21 cellular contexts compared by ENCODE assay signal in the genomic region with DNA sequence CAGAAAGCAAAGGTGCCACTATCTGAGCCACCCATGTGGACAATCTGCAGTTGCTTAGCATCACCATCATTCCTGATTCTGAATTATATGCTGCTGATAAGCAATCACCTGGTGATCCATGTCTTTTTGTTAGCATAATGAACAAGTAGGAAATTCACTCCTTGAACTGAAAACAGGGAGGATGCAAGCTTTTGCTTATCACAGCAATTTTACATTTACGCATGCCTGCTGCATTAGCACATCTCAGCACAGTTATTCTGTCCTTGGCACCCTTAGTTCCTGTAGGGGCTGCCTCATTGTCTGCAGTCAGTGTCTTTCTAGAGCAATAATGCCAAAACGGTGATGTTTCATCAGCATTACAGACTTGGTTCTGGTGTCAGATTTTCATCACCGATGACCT.
DNase-seq lines count a peak whose midpoint lies in the region; ATAC-seq, FAIRE-seq and TF ChIP-seq lines count a peak whose summit lies in the region.
"Had no signal": no experiment of that assay in that cellular context is flagged by ENCODE, and none has a peak within 500 bp of the region (broad histone marks: within the 10 kb centered on the region; RNA-seq: fewer than 3 reads in every experiment).

No MANE protein-coding gene starts in this region.

- H3K9ac ChIP-seq in HepG2 (ENCODE audit: insufficient read depth, low read depth, low read length): no peak overlapping the region
- no peak overlapping the region for H3K9ac ChIP-seq in K562 (ENCODE audit: insufficient read depth in 1 of 2, low read depth in 2 of 2, low read length in 2 of 2)
- H3K9ac ChIP-seq in parathyroid adenoma: no peak overlapping the region
- H3K9ac ChIP-seq: BLaER1 had no signal

- DNase-seq in HepG2 (ENCODE audit: low spot score) (no peak), right lobe of liver (no peak), K562 (ENCODE audit: extremely low read depth in 1 of 4, low spot score in 3 of 4) (no peak)
- DNase-seq: ACHN; BE2C; C1 segment of cervical spinal cord; CD4-positive, alpha-beta memory T cell; CD4-positive, CD25-positive, alpha-beta regulatory T cell; CD8-positive, alpha-beta memory T cell; COR-L47; DMS 273 treated with DMSO at 0.1 percent for 48 hours; DMS153; DMS79 treated with DMSO at 0.1 percent for 48 hours; GF-D8 had no signal

- in situ Hi-C loops in HepG2 (cut with HindIII; ENCODE audit: extremely low pct_ligation_motif_present, low pct_unique_long_range_greater_than_20kb) (no loop called here), K562 (cut with MboI) (no loop called here)

- H3K27me3 ChIP-seq in HepG2 (ENCODE audit: control insufficient read depth in 1 of 2, insufficient read depth in 2 of 2, low read length in 2 of 2): no peaks in the 10 kb centered on the region
- H3K27me3 ChIP-seq in right lobe of liver: no peaks in the 10 kb centered on the region
- H3K27me3 ChIP-seq in K562 (ENCODE audit: control insufficient read depth in 2 of 2, insufficient read depth in 2 of 2, low read length in 2 of 2): no peaks in the 10 kb centered on the region
- no peaks in the 10 kb centered on the region for H3K27me3 ChIP-seq in parathyroid adenoma (ENCODE audit: control insufficient read depth, insufficient read depth, low read length)
- H3K27me3 ChIP-seq: BE2C, BLaER1 had no signal

- CTCF ChIA-PET in HepG2 (lab: Yijun Ruan, JAX; ENCODE audit: low intra/inter-chr PET ratio, low total read pairs): no interaction called here
- CTCF ChIA-PET in K562 (lab: Yijun Ruan, JAX; ENCODE audit: low intra/inter-chr PET ratio): no interaction called here

- H3K79me2 ChIP-seq in HepG2 (ENCODE audit: insufficient read depth, low read length): no peaks in the 10 kb centered on the region
- no peaks in the 10 kb centered on the region for H3K79me2 ChIP-seq in K562 (ENCODE audit: control insufficient read depth, insufficient read depth, low read length)
- H3K79me2 ChIP-seq in parathyroid adenoma: no peaks in the 10 kb centered on the region

- H4K20me1 ChIP-seq in HepG2 (ENCODE audit: insufficient read depth, low read length) (no peaks in the 10 kb centered on the region), K562 (replicated peaks; ENCODE audit: control insufficient read depth, insufficient read depth, low read length) (no peaks in the 10 kb centered on the region)
- H4K20me1 ChIP-seq: BLaER1 had no signal

- intact Hi-C loops in HepG2 (cut with micrococcal nuclease; ENCODE audit: unreplicated experiment) (no loop called here), right lobe of liver (cut with DNase I) (no loop called here), K562 (cut with micrococcal nuclease) (no loop called here)

- ATAC-seq in HepG2 (no peak), right lobe of liver (no peak), K562 (no peak), HG03469 (IDR thresholded peaks at IDR 0.05; ENCODE audit: unreplicated experiment) (no peak), HG03442 (IDR thresholded peaks at IDR 0.05; ENCODE audit: unreplicated experiment) (no peak)

- TF ChIP-seq POLR2A in HepG2 (IDR thresholded peaks at IDR 0.05; ENCODE audit: insufficient read depth in 1 of 2, low read depth in 2 of 2, low read length in 2 of 2) (no peak), right lobe of liver (IDR thresholded peaks at IDR 0.05) (no peak), K562 (conservative IDR thresholded peaks at IDR 0.05) (no peak)

- no peak for FAIRE-seq in HepG2 (lab: Jason Lieb, UNC)
- no peak for FAIRE-seq in K562 (lab: Jason Lieb, UNC)
- FAIRE-seq: GM12891, GM19239 had no signal

- POLR2A ChIA-PET in HepG2 (lab: Yijun Ruan, JAX): no interaction called here
- POLR2A ChIA-PET in K562 (lab: Yijun Ruan, JAX): no interaction called here

- TF ChIP-seq EP300 in HepG2 (IDR thresholded peaks at IDR 0.05; ENCODE audit: low read depth in 2 of 2, low read length in 2 of 2): no peak
- no peak for TF ChIP-seq EP300 in HepG2 (CRISPR knock-in tag; IDR thresholded peaks at IDR 0.05; ENCODE audit: borderline replicate concordance)
- TF ChIP-seq EP300 in K562 (IDR thresholded peaks at IDR 0.05; ENCODE audit: low read length): no peak

- peaks cover 2 to 7% of the 10 kb centered on the region in 2 experiments; a peak in 2 of 5 replicates for H3K36me3 ChIP-seq in HepG2 (replicated peaks in 1 of 2; ENCODE audit: control insufficient read depth in 1 of 2, insufficient read depth in 2 of 2, low read length in 2 of 2)
- H3K36me3 ChIP-seq in right lobe of liver: no peaks in the 10 kb centered on the region
- no peaks in the 10 kb centered on the region for H3K36me3 ChIP-seq in K562 (ENCODE audit: control insufficient read depth, insufficient read depth, low read length)
- no peaks in the 10 kb centered on the region for H3K36me3 ChIP-seq in parathyroid adenoma (ENCODE audit: control insufficient read depth, insufficient read depth, low read length)
- H3K36me3 ChIP-seq: BE2C had no signal

- no peak overlapping the region for H2AFZ ChIP-seq in HepG2 (ENCODE audit: low read length)
- H2AFZ ChIP-seq in K562 (ENCODE audit: low read depth, low read length): no peak overlapping the region
- H2AFZ ChIP-seq in parathyroid adenoma: no peak overlapping the region

- no peaks in the 10 kb centered on the region for H3K9me1 ChIP-seq in K562 (ENCODE audit: control insufficient read depth, insufficient read depth, low read length)

- no peak overlapping the region for H3K4me3 ChIP-seq in HepG2 (replicated peaks in 1 of 3; ENCODE audit: insufficient read depth in 1 of 3, low read depth in 2 of 3, low read length in 3 of 3)
- no peak overlapping the region for H3K4me3 ChIP-seq in right lobe of liver
- H3K4me3 ChIP-seq in K562: no peak overlapping the region
- no peak overlapping the region for H3K4me3 ChIP-seq in parathyroid adenoma (ENCODE audit: low read depth, low read length)
- H3K4me3 ChIP-seq: BLaER1 had no signal

- TF ChIP-seq CTCF in HepG2 (CRISPR knock-in tag; IDR thresholded peaks at IDR 0.05) (no peak), right lobe of liver (IDR thresholded peaks at IDR 0.05) (no peak), K562 (IDR thresholded peaks at IDR 0.05 in 2 of 3, conservative IDR thresholded peaks at IDR 0.05 in 1 of 3; ENCODE audit: insufficient read depth in 2 of 3, low read depth in 1 of 3, low read length in 3 of 3) (no peak), parathyroid adenoma (IDR thresholded peaks at IDR 0.05) (no peak)

- no peak overlapping the region for H3K27ac ChIP-seq in HepG2 (ENCODE audit: extremely low read length, insufficient read depth, low read length)
- no peak overlapping the region for H3K27ac ChIP-seq in right lobe of liver
- no peak overlapping the region for H3K27ac ChIP-seq in K562 (ENCODE audit: extremely low read depth, low read depth, low read length)
- peak overlapping the region; percentile 12 for H3K27ac ChIP-seq in parathyroid adenoma
- H3K27ac ChIP-seq: 22Rv1, BLaER1 had no signal

- no peak for TF ChIP-seq RAD21 in HepG2 (CRISPR knock-in tag; IDR thresholded peaks at IDR 0.05)
- no peak for TF ChIP-seq RAD21 in K562 (CRISPR knock-in tag; conservative IDR thresholded peaks at IDR 0.05 in 1 of 2, IDR thresholded peaks at IDR 0.05 in 1 of 2)

- H3K9me3 ChIP-seq in HepG2 (ENCODE audit: low read length) (no peaks in the 10 kb centered on the region), right lobe of liver (no peaks in the 10 kb centered on the region), K562 (replicated peaks; ENCODE audit: control insufficient read depth, insufficient read depth, low read depth, low read length) (no peaks in the 10 kb centered on the region; the same call in 1 of the 2 replicates), parathyroid adenoma (ENCODE audit: control insufficient read depth, low read length) (no peaks in the 10 kb centered on the region)
- H3K9me3 ChIP-seq: BE2C had no signal

- no peak overlapping the region for H3K4me2 ChIP-seq in HepG2 (ENCODE audit: low read depth, low read length)
- H3K4me2 ChIP-seq in K562 (ENCODE audit: insufficient read depth, low read length): peak overlapping the region; percentile 6; the same call in 1 of the 2 replicates
- H3K4me2 ChIP-seq in parathyroid adenoma (ENCODE audit: low read length): no peak overlapping the region
- H3K4me2 ChIP-seq: BLaER1 had no signal

- H3K4me1 ChIP-seq in HepG2 (ENCODE audit: insufficient read depth, low read length) (peaks cover 22% of the 10 kb centered on the region), right lobe of liver (no peaks in the 10 kb centered on the region), K562 (replicated peaks in 1 of 2; ENCODE audit: control insufficient read depth in 2 of 2, insufficient read depth in 2 of 2, low read length in 2 of 2) (peaks cover 0 to 17% of the 10 kb centered on the region in 2 experiments; a peak in 2 of 5 replicates), parathyroid adenoma (peaks cover 24% of the 10 kb centered on the region)
- H3K4me1 ChIP-seq: BE2C, BLaER1 had no signal

- 95% methylated on average over 3 of the region's 3 CpGs for WGBS in HepG2 (ENCODE audit: low lambda C conversion rate)
- WGBS in right lobe of liver (ENCODE audit: insufficient coverage, low coverage, low lambda C conversion rate, missing lambda C conversion rate): 86% methylated on average over 1 of the region's 3 CpGs
- 44% methylated on average over 3 of the region's 3 CpGs for WGBS in K562 (ENCODE audit: insufficient coverage, low coverage, missing lambda C conversion rate)

- BruUV-seq in HepG2 (replicated peaks; lab: Mats Ljungman, UMichigan) (no TSS peak), K562 (replicated peaks; lab: Mats Ljungman, UMichigan) (no TSS peak)

TF ChIP-seq in HepG2, 621 proteins besides CTCF, POLR2A, EP300 and RAD21:
- TF ChIP-seq ZSCAN31 (CRISPR knock-in tag; IDR thresholded peaks at IDR 0.05; ENCODE audit: low read depth): no peak
- TF ChIP-seq HOXA5 (CRISPR knock-in tag; IDR thresholded peaks at IDR 0.05): no peak
- TF ChIP-seq MAFK (conservative IDR thresholded peaks at IDR 0.05 in 1 of 2, IDR thresholded peaks at IDR 0.05 in 1 of 2; ENCODE audit: low read length in 2 of 2): peak; percentile 92
- TF ChIP-seq ZZZ3 (CRISPR knock-in tag; IDR thresholded peaks at IDR 0.05; ENCODE audit: borderline replicate concordance): no peak
- TF ChIP-seq CBFB (CRISPR knock-in tag; IDR thresholded peaks at IDR 0.05): no peak
- TF ChIP-seq YEATS2 (CRISPR knock-in tag; IDR thresholded peaks at IDR 0.05; ENCODE audit: borderline replicate concordance): no peak
- TF ChIP-seq MAFF (IDR thresholded peaks at IDR 0.05; ENCODE audit: low read depth, low read length): peak; percentile 90

TF ChIP-seq in K562, 482 proteins besides CTCF, POLR2A, EP300 and RAD21:
- TF ChIP-seq ZNF766 (CRISPR knock-in tag; conservative IDR thresholded peaks at IDR 0.05) (no peak), C11orf30 (IDR thresholded peaks at IDR 0.05; ENCODE audit: low read depth) (0 out of 2 replicates have a peak, but pooled peaks have one; percentile 8), ZNF316 (IDR thresholded peaks at IDR 0.05) (peak; percentile 46; the same call in 1 of the 2 replicates), ZNF830 (CRISPR knock-in tag; IDR thresholded peaks at IDR 0.05) (no peak), DPF2 (IDR thresholded peaks at IDR 0.05) (no peak), MAFK (IDR thresholded peaks at IDR 0.05; ENCODE audit: low read length) (peak; percentile 2; the same call in 1 of the 2 replicates)
